Comparison of ENCODE assay signal across 9 cellular contexts in genomic region chr13:66657165-66657895, GRCh38.
A peak's percentile ranks its signal among the peaks of the same experiment; 100 is the strongest.
DNase-seq lines count a peak whose midpoint lies in the region; ATAC-seq, FAIRE-seq and TF ChIP-seq lines count a peak whose summit lies in the region.
"Had no signal": no experiment of that assay in that cellular context is flagged by ENCODE, and none has a peak within 500 bp of the region (broad histone marks: within the 10 kb centered on the region; RNA-seq: fewer than 3 reads in every experiment).

No MANE protein-coding gene starts in this region.

- no peak overlapping the region for H3K4me3 ChIP-seq in GM23338

- no peak overlapping the region for H3K27ac ChIP-seq in GM23338 (ENCODE audit: low read depth)
- peak overlapping the region; percentile 80 for H3K27ac ChIP-seq in epithelial cell of prostate
- H3K27ac ChIP-seq: HL-60 had no signal

- no peak overlapping the region for H3K4me2 ChIP-seq in GM23338

- H3K27me3 ChIP-seq in GM23338 (ENCODE audit: insufficient read depth): no peaks in the 10 kb centered on the region

- ATAC-seq in GM23338 (no peak), GM18520 (IDR thresholded peaks at IDR 0.05; ENCODE audit: unreplicated experiment) (no peak)

- 0 out of 2 replicates have a peak, but pooled peaks cover 3% of the 10 kb centered on the region for H3K4me1 ChIP-seq in GM23338 (ENCODE audit: insufficient read depth)

- CTCF ChIA-PET in HEK293T (lab: Yijun Ruan, JAX): no interaction called here

- H3K4me1 Mint-ChIP-seq in GM23338: peaks cover 4% of the 10 kb centered on the region; the same call in 2 of the 3 replicates

- no peaks in the 10 kb centered on the region for H3F3A ChIP-seq in GM23338 (replicated peaks; ENCODE audit: low read depth)

- FAIRE-seq in GM12891 (lab: Jason Lieb, UNC): no peak

- H4K20me1 ChIP-seq in GM23338 (replicated peaks; ENCODE audit: insufficient read depth): no peaks in the 10 kb centered on the region

- no peaks in the 10 kb centered on the region for H3K9me2 ChIP-seq in GM23338 (ENCODE audit: insufficient read depth)

- peak; percentile 8 for DNase-seq in GM23338 (ENCODE audit: low spot score)
- DNase-seq in NCI-H82 (lab: John Stamatoyannopoulos, UW): peak; percentile 97
- DNase-seq in epithelial cell of prostate (ENCODE audit: low read depth, low spot score): peak; percentile 99
- DNase-seq in non-pigmented ciliary epithelial cell (ENCODE audit: low read depth): peak; percentile 97
- no peak for DNase-seq in HEK293T (ENCODE audit: extremely low spot score)
- no peak for DNase-seq in stimulated activated CD4-positive, alpha-beta T cell treated with anti-CD3 and anti-CD28 coated beads, Interleukin-4, amount 100 ng/mL, for 24 hours
- DNase-seq in GM12891 (ENCODE audit: insufficient read length, low spot score): no peak

- TF ChIP-seq CTCF in GM23338 (conservative IDR thresholded peaks at IDR 0.05; ENCODE audit: low read depth in 2 of 2): no peak

- H3K79me2 ChIP-seq in GM23338 (replicated peaks; ENCODE audit: insufficient read depth): no peaks in the 10 kb centered on the region

- POLR2A ChIA-PET in HEK293T (lab: Yijun Ruan, JAX): no interaction called here

- no peaks in the 10 kb centered on the region for H3K9me3 Mint-ChIP-seq in GM23338

- no peak for TF ChIP-seq POLR2A in GM12891 (IDR thresholded peaks at IDR 0.05; ENCODE audit: low read depth, low read length)

- H3K4me3 Mint-ChIP-seq in GM23338: no peak overlapping the region

- H3K27ac Mint-ChIP-seq in GM23338: no peak overlapping the region

- H3K36me3 ChIP-seq in GM23338 (ENCODE audit: insufficient read depth): no peaks in the 10 kb centered on the region

- no peaks in the 10 kb centered on the region for H3K27me3 Mint-ChIP-seq in GM23338 (ENCODE audit: insufficient read depth, low read depth, poor library complexity)

- no peaks in the 10 kb centered on the region for H3K36me3 Mint-ChIP-seq in GM23338 (ENCODE audit: low read depth)

- H2AFZ ChIP-seq in GM23338: peak overlapping the region; percentile 39; the same call in 1 of the 2 replicates

TF ChIP-seq in GM23338, 12 proteins besides CTCF, POLR2A, EP300 and RAD21 (continues in another document):
- TF ChIP-seq POLR2AphosphoS5 (IDR thresholded peaks at IDR 0.05; ENCODE audit: low read depth) (no peak), ZNF331 (CRISPR knock-in tag; IDR thresholded peaks at IDR 0.05; ENCODE audit: low read depth) (no peak), JUNB (IDR thresholded peaks at IDR 0.05; ENCODE audit: unreplicated experiment) (no peak), STAT1 (IDR thresholded peaks at IDR 0.05; ENCODE audit: unreplicated experiment) (no peak), ZNF114 (CRISPR knock-in tag; IDR thresholded peaks at IDR 0.05) (no peak)

TF ChIP-seq in HEK293T, 16 proteins besides CTCF, POLR2A, EP300 and RAD21:
- TF ChIP-seq HDGF (IDR thresholded peaks at IDR 0.05; ENCODE audit: borderline replicate concordance) (no peak), TARDBP (IDR thresholded peaks at IDR 0.05) (no peak), ELF4 (IDR thresholded peaks at IDR 0.05) (no peak), BHLHE40 (IDR thresholded peaks at IDR 0.05; ENCODE audit: borderline replicate concordance) (no peak), L3MBTL2 (conservative IDR thresholded peaks at IDR 0.05) (no peak), FOXK2 (IDR thresholded peaks at IDR 0.05) (no peak), PKNOX1 (IDR thresholded peaks at IDR 0.05) (no peak), ZNF384 (IDR thresholded peaks at IDR 0.05) (no peak), FOXM1 (IDR thresholded peaks at IDR 0.05; ENCODE audit: borderline replicate concordance) (no peak), NFRKB (IDR thresholded peaks at IDR 0.05) (no peak), SP1 (IDR thresholded peaks at IDR 0.05) (no peak), SUZ12 (IDR thresholded peaks at IDR 0.05) (no peak), CTBP1 (IDR thresholded peaks at IDR 0.05; ENCODE audit: borderline replicate concordance) (no peak), FOXA1 (IDR thresholded peaks at IDR 0.05) (no peak), ARNT (IDR thresholded peaks at IDR 0.05) (no peak)

TF ChIP-seq in GM12891, 5 proteins besides CTCF, POLR2A, EP300 and RAD21:
- TF ChIP-seq TAF1 (IDR thresholded peaks at IDR 0.05; ENCODE audit: low read depth, low read length) (no peak), POU2F2 (IDR thresholded peaks at IDR 0.05; ENCODE audit: low read depth, low read length) (no peak), POLR2AphosphoS5 (IDR thresholded peaks at IDR 0.05; ENCODE audit: low read depth, low read length) (no peak), PAX5 (IDR thresholded peaks at IDR 0.05; ENCODE audit: insufficient read depth, low read length, severe bottlenecking) (no peak), SPI1 (IDR thresholded peaks at IDR 0.05; ENCODE audit: low read depth, low read length) (no peak)

Comparison
In these comparisons a context has a peak if more than half of its experiments do, and no peak if none do; other contexts are left out.
1. DNase-seq: peak in GM23338 (single experiment), NCI-H82 (single experiment), epithelial cell of prostate (single experiment) and non-pigmented ciliary epithelial cell (single experiment); none in HEK293T (single experiment), stimulated activated CD4-positive, alpha-beta T cell treated with anti-CD3 and anti-CD28 coated beads, Interleukin-4, amount 100 ng/mL, for 24 hours (single experiment) and GM12891 (single experiment).